ENCODE assay signal across 20 cellular contexts in genomic region chr3:15755780-15756179, GRCh38.
"Had no signal": no experiment of that assay in that cellular context is flagged by ENCODE, and none has a peak within 500 bp of the region (broad histone marks: within the 10 kb centered on the region; RNA-seq: fewer than 3 reads in every experiment).

No MANE protein-coding gene starts in this region.

- FAIRE-seq: kidney had no signal

- H3K4me1 ChIP-seq: parathyroid adenoma had no signal

- DNase-seq: activated CD4-positive, alpha-beta T cell treated with anti-CD3 and anti-CD28 coated beads for 1 hour; activated CD8-positive, alpha-beta memory T cell treated with anti-CD3 and anti-CD28 coated beads for 24 hours; activated CD8-positive, alpha-beta memory T cell treated with anti-CD3 and anti-CD28 coated beads, Interleukin-2, amount 50 U/mL, for 48 hours; activated gamma-delta T cell treated with Interleukin-2 at 50 U/mL for 16 hours; anterior cingulate cortex; brain microvascular endothelial cell; cortex of kidney; effector CD8-positive, alpha-beta T cell; hippocampal formation; kidney; stimulated activated naive B cell treated with anti-CD40 and anti-IgM and Interleukin-4, amounts not matched to agents 10 μg/mL and 1 μg/mL and 100 μg/mL, for 72 hours; T-cell; T-helper 9 cell; upper lobe of left lung had no signal

- H3K9me3 ChIP-seq: neutrophil, thoracic aorta, upper lobe of left lung had no signal

- H3K36me3 ChIP-seq: brain microvascular endothelial cell, thoracic aorta had no signal

- H3K9ac ChIP-seq: parathyroid adenoma had no signal

- H3K4me3 ChIP-seq: lung, thoracic aorta, upper lobe of left lung had no signal

- H3K27me3 ChIP-seq: brain microvascular endothelial cell, neutrophil, upper lobe of left lung had no signal

- H3K27ac ChIP-seq: brain microvascular endothelial cell, neutrophil, parathyroid adenoma, thoracic aorta, upper lobe of left lung had no signal

- ATAC-seq: left lobe of liver; natural killer cell treated with Interleukin-12 subunit alpha and Interleukin-12 subunit beta and Interleukin-15 and Interleukin-18, amount 100 ng/mL, for 72 hours; stimulated activated naive B cell treated with anti-CD40 and anti-IgM and Interleukin-4, amounts not matched to agents 10 μg/mL and 1 μg/mL and 100 μg/mL, for 72 hours; T-cell had no signal
